14 cellular contexts compared by ENCODE assay signal in genomic region chr6:36946526-36946925, GRCh38. TPM values are rescaled to one million over a fixed set of nuclear protein-coding genes. Genes with fewer than 3 reads are reported as not detected.
"Had no signal": no experiment of that assay in that cellular context is flagged by ENCODE, and none has a peak within 500 bp of the region (broad histone marks: within the 10 kb centered on the region; RNA-seq: fewer than 3 reads in every experiment).

No MANE protein-coding gene starts in this region.

- DNase-seq: activated B cell treated with CpG ODN at 0.5 μM for 24 hours; activated effector memory CD4-positive, alpha-beta T cell treated with anti-CD3 and anti-CD28 coated beads, Interleukin-2, amount 50 U/mL, for 16 hours; activated T-cell treated with anti-CD3 and anti-CD28 coated beads, Interleukin-2, amount 50 U/mL, for 4 hours; anterior cingulate cortex; gastrocnemius medialis; heart right ventricle; left ventricle myocardium inferior; mesenchymal stem cell; nephron progenitor cell; stimulated activated CD4-positive, alpha-beta T cell treated with anti-CD3 and anti-CD28 coated beads, Interleukin-4, amount 100 ng/mL, for 1 hour; T-helper 1 cell; transverse colon had no signal

- H3K27ac ChIP-seq: gastrocnemius medialis, heart right ventricle, left ventricle myocardium inferior, transverse colon had no signal

- H3K36me3 ChIP-seq: gastrocnemius medialis, heart right ventricle, left ventricle myocardium inferior, transverse colon had no signal

- H3K4me3 ChIP-seq: gastrocnemius medialis, heart right ventricle, left ventricle myocardium inferior, transverse colon had no signal

- H3K4me1 ChIP-seq: gastrocnemius medialis, left ventricle myocardium inferior, transverse colon had no signal

- H3K9me3 ChIP-seq: gastrocnemius medialis, heart right ventricle, left ventricle myocardium inferior, transverse colon had no signal

- ATAC-seq: activated naive CD4-positive, alpha-beta T cell treated with anti-CD3 and anti-CD28 coated beads, Interleukin-2, amount 50 U/mL, for 72 hours; activated T-cell treated with anti-CD3 and anti-CD28 coated beads, Interleukin-2, amount 50 U/mL, for 4 hours; gastrocnemius medialis; heart right ventricle had no signal

- H3K27me3 ChIP-seq: gastrocnemius medialis, heart right ventricle, transverse colon had no signal

RNA-seq across cellular contexts. Expression of gene PI16, which starts 8.0 kb away (rescaled TPM):
- total RNA-seq: activated T-cell treated with anti-CD3 and anti-CD28 coated beads, Interleukin-2, amount 50 U/mL, for 4 hours; osteocyte had no signal

RNA-seq across cellular contexts. Expression of gene FGD2, which starts 58.9 kb away (rescaled TPM):
- total RNA-seq: osteocyte had no signal
